ENCODE assay signal across 1 cellular context in genomic region chr22:29226246-29226981, GRCh38.
TF ChIP-seq lines count a peak whose summit lies in the region.

No MANE protein-coding gene starts in this region.

TF ChIP-seq in SK-N-SH treated with all-trans-retinoic acid at 6 μM for 48 hours, 23 proteins besides CTCF, POLR2A, EP300 and RAD21 (continued from another document):
- TF ChIP-seq TSHZ2 (CRISPR knock-in tag; IDR thresholded peaks at IDR 0.05) (no peak), CSDC2 (CRISPR knock-in tag; IDR thresholded peaks at IDR 0.05) (no peak), TCF4 (CRISPR knock-in tag; IDR thresholded peaks at IDR 0.05; ENCODE audit: borderline replicate concordance) (no peak), RARB (CRISPR knock-in tag; IDR thresholded peaks at IDR 0.05) (no peak), PATZ1 (CRISPR knock-in tag; IDR thresholded peaks at IDR 0.05; ENCODE audit: borderline replicate concordance) (no peak), TOX (CRISPR knock-in tag; IDR thresholded peaks at IDR 0.05; ENCODE audit: borderline replicate concordance) (no peak), ISL1 (CRISPR knock-in tag; IDR thresholded peaks at IDR 0.05) (no peak)
- TF ChIP-seq, protein P1, sequence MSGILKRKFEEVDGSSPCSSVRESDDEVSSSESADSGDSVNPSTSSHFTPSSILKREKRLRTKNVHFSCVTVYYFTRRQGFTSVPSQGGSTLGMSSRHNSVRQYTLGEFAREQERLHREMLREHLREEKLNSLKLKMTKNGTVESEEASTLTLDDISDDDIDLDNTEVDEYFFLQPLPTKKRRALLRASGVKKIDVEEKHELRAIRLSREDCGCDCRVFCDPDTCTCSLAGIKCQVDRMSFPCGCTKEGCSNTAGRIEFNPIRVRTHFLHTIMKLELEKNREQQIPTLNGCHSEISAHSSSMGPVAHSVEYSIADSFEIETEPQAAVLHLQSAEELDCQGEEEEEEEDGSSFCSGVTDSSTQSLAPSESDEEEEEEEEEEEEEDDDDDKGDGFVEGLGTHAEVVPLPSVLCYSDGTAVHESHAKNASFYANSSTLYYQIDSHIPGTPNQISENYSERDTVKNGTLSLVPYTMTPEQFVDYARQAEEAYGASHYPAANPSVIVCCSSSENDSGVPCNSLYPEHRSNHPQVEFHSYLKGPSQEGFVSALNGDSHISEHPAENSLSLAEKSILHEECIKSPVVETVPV (CRISPR knock-in tag; IDR thresholded peaks at IDR 0.05) = no peak
